ENCODE assay signal across 8 cellular contexts in genomic region chr1:43707191-43708005, GRCh38.
DNase-seq lines count a peak whose midpoint lies in the region; ATAC-seq lines count a peak whose summit lies in the region.

Gene ST3GAL3, plus strand, starts transcription at chr1:43707536. Its CDS starts 28,727 bp downstream, at chr1:43736263.

- peak; percentile 90 for ATAC-seq in GM19023 (IDR thresholded peaks at IDR 0.05; ENCODE audit: unreplicated experiment)
- ATAC-seq in HG03196 (IDR thresholded peaks at IDR 0.05; ENCODE audit: unreplicated experiment) = peak; percentile 91

- DNase-seq in AG08396 (ENCODE audit: low spot score) = peak; percentile 96
- peak; percentile 79 to 96 for DNase-seq in NCI-H446 (lab: John Stamatoyannopoulos, UW)
- DNase-seq in activated CD4-positive, CD25-positive, alpha-beta regulatory T cell treated with anti-CD3 and anti-CD28 coated beads, Interleukin-2, amount 50 U/mL, for 16 hours (ENCODE audit: low read depth, low spot score) = peak; percentile 79
- DNase-seq in central memory CD4-positive, alpha-beta T cell = peak; percentile 89
- DNase-seq in islet precursor cell = peak; percentile 96
- peak; percentile 86 to 93 (median 88) for DNase-seq in stimulated activated CD4-positive, alpha-beta T cell treated with anti-CD3 and anti-CD28 coated beads, Interleukin-12 subunit alpha, Interleukin-12 subunit beta, amount 100 ng/mL, for 48 hours (ENCODE audit: low read depth in 2 of 3, low spot score in 1 of 3)

Comparison
In these comparisons a context has a peak if more than half of its experiments do, and no peak if none do; other contexts are left out.
1. Peak in every context shown above with its lines: DNase-seq and ATAC-seq.